ENCODE assay signal across 1 cellular context in genomic region chr17:6699997-6700947, GRCh38.
TF ChIP-seq lines count a peak whose summit lies in the region.

No MANE protein-coding gene starts in this region.

TF ChIP-seq in HepG2, 621 proteins besides CTCF, POLR2A, EP300 and RAD21 (continued from another document and continues in another):
- TF ChIP-seq ATRX (CRISPR knock-in tag; IDR thresholded peaks at IDR 0.05; ENCODE audit: borderline replicate concordance) (no peak), ZNF670 (CRISPR knock-in tag; IDR thresholded peaks at IDR 0.05; ENCODE audit: borderline replicate concordance) (peak; percentile 98), ZSCAN21 (CRISPR knock-in tag; IDR thresholded peaks at IDR 0.05; ENCODE audit: borderline replicate concordance) (peak; percentile 100), PRPF4 (IDR thresholded peaks at IDR 0.05; ENCODE audit: low read depth, low read length, poor library complexity, severe bottlenecking) (no peak), TBL1XR1 (IDR thresholded peaks at IDR 0.05; ENCODE audit: borderline replicate concordance, low read length, partially characterized antibody) (peak; percentile 97), ZNF280B (CRISPR knock-in tag; IDR thresholded peaks at IDR 0.05; ENCODE audit: borderline replicate concordance) (no peak), ZNF878 (CRISPR knock-in tag; IDR thresholded peaks at IDR 0.05) (0 out of 2 replicates have a peak, but pooled peaks have one; percentile 12), ZNF496 (CRISPR knock-in tag; IDR thresholded peaks at IDR 0.05; ENCODE audit: insufficient replicate concordance) (no peak), ERF (CRISPR knock-in tag; IDR thresholded peaks at IDR 0.05) (peak; percentile 87), ZNF407 (CRISPR knock-in tag; IDR thresholded peaks at IDR 0.05; ENCODE audit: not compliant biosample characterization) (no peak), ZNF225 (CRISPR knock-in tag; IDR thresholded peaks at IDR 0.05) (no peak), EED (CRISPR knock-in tag; IDR thresholded peaks at IDR 0.05) (0 out of 2 replicates have a peak, but pooled peaks have one; percentile 56), PRMT3 (CRISPR knock-in tag; IDR thresholded peaks at IDR 0.05; ENCODE audit: borderline replicate concordance, low read depth) (no peak), ZNF841 (CRISPR knock-in tag; IDR thresholded peaks at IDR 0.05; ENCODE audit: borderline replicate concordance) (no peak), ZNF251 (CRISPR knock-in tag; IDR thresholded peaks at IDR 0.05) (no peak), TARDBP (CRISPR knock-in tag; IDR thresholded peaks at IDR 0.05) (peak; percentile 98), FOSL1 (CRISPR knock-in tag; IDR thresholded peaks at IDR 0.05; ENCODE audit: borderline replicate concordance) (peak; percentile 38; the same call in 1 of the 2 replicates), TBX2 (CRISPR knock-in tag; IDR thresholded peaks at IDR 0.05; ENCODE audit: borderline replicate concordance) (peak; percentile 97), ATF5 (CRISPR knock-in tag; IDR thresholded peaks at IDR 0.05; ENCODE audit: low read depth) (0 out of 2 replicates have a peak, but pooled peaks have one; percentile 43), ZSCAN25 (CRISPR knock-in tag; IDR thresholded peaks at IDR 0.05) (no peak; the same call in 1 of the 2 replicates), THYN1 (CRISPR knock-in tag; IDR thresholded peaks at IDR 0.05; ENCODE audit: borderline replicate concordance, low read depth) (no peak), ZNF572 (CRISPR knock-in tag; IDR thresholded peaks at IDR 0.05) (peak; percentile 57; the same call in 1 of the 2 replicates), ZNF543 (CRISPR knock-in tag; IDR thresholded peaks at IDR 0.05) (peak; percentile 95), ZFY (CRISPR knock-in tag; IDR thresholded peaks at IDR 0.05) (peak; percentile 35; the same call in 1 of the 2 replicates), NCOA2 (CRISPR knock-in tag; IDR thresholded peaks at IDR 0.05) (peak; percentile 99), ZNF20 (CRISPR knock-in tag; IDR thresholded peaks at IDR 0.05) (peak; percentile 97)
- TF ChIP-seq, protein P1, sequence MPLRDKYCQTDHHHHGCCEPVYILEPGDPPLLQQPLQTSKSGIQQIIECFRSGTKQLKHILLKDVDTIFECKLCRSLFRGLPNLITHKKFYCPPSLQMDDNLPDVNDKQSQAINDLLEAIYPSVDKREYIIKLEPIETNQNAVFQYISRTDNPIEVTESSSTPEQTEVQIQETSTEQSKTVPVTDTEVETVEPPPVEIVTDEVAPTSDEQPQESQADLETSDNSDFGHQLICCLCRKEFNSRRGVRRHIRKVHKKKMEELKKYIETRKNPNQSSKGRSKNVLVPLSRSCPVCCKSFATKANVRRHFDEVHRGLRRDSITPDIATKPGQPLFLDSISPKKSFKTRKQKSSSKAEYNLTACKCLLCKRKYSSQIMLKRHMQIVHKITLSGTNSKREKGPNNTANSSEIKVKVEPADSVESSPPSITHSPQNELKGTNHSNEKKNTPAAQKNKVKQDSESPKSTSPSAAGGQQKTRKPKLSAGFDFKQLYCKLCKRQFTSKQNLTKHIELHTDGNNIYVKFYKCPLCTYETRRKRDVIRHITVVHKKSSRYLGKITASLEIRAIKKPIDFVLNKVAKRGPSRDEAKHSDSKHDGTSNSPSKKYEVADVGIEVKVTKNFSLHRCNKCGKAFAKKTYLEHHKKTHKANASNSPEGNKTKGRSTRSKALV (CRISPR knock-in tag; IDR thresholded peaks at IDR 0.05), result 0 out of 2 replicates have a peak, but pooled peaks have one; percentile 39
- TF ChIP-seq, protein P2, sequence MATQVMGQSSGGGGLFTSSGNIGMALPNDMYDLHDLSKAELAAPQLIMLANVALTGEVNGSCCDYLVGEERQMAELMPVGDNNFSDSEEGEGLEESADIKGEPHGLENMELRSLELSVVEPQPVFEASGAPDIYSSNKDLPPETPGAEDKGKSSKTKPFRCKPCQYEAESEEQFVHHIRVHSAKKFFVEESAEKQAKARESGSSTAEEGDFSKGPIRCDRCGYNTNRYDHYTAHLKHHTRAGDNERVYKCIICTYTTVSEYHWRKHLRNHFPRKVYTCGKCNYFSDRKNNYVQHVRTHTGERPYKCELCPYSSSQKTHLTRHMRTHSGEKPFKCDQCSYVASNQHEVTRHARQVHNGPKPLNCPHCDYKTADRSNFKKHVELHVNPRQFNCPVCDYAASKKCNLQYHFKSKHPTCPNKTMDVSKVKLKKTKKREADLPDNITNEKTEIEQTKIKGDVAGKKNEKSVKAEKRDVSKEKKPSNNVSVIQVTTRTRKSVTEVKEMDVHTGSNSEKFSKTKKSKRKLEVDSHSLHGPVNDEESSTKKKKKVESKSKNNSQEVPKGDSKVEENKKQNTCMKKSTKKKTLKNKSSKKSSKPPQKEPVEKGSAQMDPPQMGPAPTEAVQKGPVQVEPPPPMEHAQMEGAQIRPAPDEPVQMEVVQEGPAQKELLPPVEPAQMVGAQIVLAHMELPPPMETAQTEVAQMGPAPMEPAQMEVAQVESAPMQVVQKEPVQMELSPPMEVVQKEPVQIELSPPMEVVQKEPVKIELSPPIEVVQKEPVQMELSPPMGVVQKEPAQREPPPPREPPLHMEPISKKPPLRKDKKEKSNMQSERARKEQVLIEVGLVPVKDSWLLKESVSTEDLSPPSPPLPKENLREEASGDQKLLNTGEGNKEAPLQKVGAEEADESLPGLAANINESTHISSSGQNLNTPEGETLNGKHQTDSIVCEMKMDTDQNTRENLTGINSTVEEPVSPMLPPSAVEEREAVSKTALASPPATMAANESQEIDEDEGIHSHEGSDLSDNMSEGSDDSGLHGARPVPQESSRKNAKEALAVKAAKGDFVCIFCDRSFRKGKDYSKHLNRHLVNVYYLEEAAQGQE (IDR thresholded peaks at IDR 0.05; ENCODE audit: borderline replicate concordance in 1 of 2, low read depth in 1 of 2, low read length in 2 of 2), result peak in 1 of 2 experiments; percentile 71; a peak in 1 of 4 replicates
- TF ChIP-seq, protein P3, sequence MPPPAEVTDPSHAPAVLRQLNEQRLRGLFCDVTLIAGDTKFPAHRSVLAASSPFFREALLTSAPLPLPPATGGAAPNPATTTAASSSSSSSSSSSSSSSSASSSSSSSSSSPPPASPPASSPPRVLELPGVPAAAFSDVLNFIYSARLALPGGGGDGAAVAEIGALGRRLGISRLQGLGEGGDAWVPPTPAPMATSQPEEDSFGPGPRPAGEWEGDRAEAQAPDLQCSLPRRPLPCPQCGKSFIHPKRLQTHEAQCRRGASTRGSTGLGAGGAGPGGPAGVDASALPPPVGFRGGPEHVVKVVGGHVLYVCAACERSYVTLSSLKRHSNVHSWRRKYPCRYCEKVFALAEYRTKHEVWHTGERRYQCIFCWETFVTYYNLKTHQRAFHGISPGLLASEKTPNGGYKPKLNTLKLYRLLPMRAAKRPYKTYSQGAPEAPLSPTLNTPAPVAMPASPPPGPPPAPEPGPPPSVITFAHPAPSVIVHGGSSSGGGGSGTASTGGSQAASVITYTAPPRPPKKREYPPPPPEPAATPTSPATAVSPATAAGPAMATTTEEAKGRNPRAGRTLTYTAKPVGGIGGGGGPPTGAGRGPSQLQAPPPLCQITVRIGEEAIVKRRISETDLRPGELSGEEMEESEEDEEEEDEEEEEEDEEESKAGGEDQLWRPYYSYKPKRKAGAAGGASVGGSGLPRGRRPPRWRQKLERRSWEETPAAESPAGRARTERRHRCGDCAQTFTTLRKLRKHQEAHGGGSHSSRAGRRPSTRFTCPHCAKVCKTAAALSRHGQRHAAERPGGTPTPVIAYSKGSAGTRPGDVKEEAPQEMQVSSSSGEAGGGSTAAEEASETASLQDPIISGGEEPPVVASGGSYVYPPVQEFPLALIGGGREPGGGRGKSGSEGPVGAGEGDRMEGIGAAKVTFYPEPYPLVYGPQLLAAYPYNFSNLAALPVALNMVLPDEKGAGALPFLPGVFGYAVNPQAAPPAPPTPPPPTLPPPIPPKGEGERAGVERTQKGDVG (CRISPR knock-in tag; IDR thresholded peaks at IDR 0.05; ENCODE audit: borderline replicate concordance), result no peak
- TF ChIP-seq, protein P4, sequence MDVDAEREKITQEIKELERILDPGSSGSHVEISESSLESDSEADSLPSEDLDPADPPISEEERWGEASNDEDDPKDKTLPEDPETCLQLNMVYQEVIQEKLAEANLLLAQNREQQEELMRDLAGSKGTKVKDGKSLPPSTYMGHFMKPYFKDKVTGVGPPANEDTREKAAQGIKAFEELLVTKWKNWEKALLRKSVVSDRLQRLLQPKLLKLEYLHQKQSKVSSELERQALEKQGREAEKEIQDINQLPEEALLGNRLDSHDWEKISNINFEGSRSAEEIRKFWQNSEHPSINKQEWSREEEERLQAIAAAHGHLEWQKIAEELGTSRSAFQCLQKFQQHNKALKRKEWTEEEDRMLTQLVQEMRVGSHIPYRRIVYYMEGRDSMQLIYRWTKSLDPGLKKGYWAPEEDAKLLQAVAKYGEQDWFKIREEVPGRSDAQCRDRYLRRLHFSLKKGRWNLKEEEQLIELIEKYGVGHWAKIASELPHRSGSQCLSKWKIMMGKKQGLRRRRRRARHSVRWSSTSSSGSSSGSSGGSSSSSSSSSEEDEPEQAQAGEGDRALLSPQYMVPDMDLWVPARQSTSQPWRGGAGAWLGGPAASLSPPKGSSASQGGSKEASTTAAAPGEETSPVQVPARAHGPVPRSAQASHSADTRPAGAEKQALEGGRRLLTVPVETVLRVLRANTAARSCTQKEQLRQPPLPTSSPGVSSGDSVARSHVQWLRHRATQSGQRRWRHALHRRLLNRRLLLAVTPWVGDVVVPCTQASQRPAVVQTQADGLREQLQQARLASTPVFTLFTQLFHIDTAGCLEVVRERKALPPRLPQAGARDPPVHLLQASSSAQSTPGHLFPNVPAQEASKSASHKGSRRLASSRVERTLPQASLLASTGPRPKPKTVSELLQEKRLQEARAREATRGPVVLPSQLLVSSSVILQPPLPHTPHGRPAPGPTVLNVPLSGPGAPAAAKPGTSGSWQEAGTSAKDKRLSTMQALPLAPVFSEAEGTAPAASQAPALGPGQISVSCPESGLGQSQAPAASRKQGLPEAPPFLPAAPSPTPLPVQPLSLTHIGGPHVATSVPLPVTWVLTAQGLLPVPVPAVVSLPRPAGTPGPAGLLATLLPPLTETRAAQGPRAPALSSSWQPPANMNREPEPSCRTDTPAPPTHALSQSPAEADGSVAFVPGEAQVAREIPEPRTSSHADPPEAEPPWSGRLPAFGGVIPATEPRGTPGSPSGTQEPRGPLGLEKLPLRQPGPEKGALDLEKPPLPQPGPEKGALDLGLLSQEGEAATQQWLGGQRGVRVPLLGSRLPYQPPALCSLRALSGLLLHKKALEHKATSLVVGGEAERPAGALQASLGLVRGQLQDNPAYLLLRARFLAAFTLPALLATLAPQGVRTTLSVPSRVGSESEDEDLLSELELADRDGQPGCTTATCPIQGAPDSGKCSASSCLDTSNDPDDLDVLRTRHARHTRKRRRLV (CRISPR knock-in tag; IDR thresholded peaks at IDR 0.05), result peak; percentile 46; the same call in 1 of the 2 replicates
